Comparison of ENCODE assay signal across 15 cellular contexts in the genomic region with DNA sequence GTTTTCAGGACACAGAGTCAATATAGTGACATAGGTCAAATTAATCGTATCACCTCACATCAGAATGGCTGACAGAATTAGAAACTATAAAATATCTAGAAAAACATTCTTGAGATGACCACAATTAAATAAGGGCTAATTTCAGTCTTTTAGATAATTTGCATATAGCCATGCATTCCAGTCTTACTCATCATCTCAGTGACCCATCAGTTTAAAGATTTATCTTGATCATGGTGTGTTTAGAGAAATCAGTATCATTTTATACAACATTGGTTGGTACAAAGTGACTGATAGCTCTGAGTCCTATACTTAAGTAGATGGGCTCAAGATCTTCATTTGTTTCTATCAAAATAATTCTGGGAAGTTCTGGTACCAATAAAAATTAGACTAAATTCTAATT.
"Had no signal": no experiment of that assay in that cellular context is flagged by ENCODE, and none has a peak within 500 bp of the region (broad histone marks: within the 10 kb centered on the region; RNA-seq: fewer than 3 reads in every experiment).

No MANE protein-coding gene starts in this region.

- H3K27me3 ChIP-seq: suprapubic skin had no signal

- H3K4me3 Mint-ChIP-seq: activated naive CD8-positive, alpha-beta T cell treated with anti-CD3 and anti-CD28 coated beads, Interleukin-2, amount 50 U/mL, for 24 hours; nephron progenitor cell; type B pancreatic cell had no signal

- DNase-seq: activated CD4-positive, alpha-beta T cell treated with anti-CD3 and anti-CD28 coated beads for 4 hours; activated naive CD4-positive, alpha-beta T cell treated with Interleukin-2 at 50 U/mL for 16 hours; activated naive CD8-positive, alpha-beta T cell treated with anti-CD3 and anti-CD28 coated beads, Interleukin-2, amount 50 U/mL, for 24 hours; central memory CD4-positive, alpha-beta T cell; effector memory CD4-positive, alpha-beta T cell; glutamatergic neuron; nephron progenitor cell; psoas muscle; stimulated activated CD4-positive, alpha-beta T cell treated with anti-CD3 and anti-CD28 coated beads, Interleukin-2, amount 100 ng/mL, for 48 hours; stimulated activated naive CD4-positive, alpha-beta T cell treated with Interleukin-2 at 50 U/mL for 16 hours had no signal

- H3K4me1 ChIP-seq: psoas muscle, suprapubic skin had no signal

- H3K27me3 Mint-ChIP-seq: activated naive CD8-positive, alpha-beta T cell treated with anti-CD3 and anti-CD28 coated beads, Interleukin-2, amount 50 U/mL, for 24 hours; type B pancreatic cell had no signal

- H3K27ac Mint-ChIP-seq: activated naive CD8-positive, alpha-beta T cell treated with anti-CD3 and anti-CD28 coated beads, Interleukin-2, amount 50 U/mL, for 24 hours; nephron progenitor cell; T-helper 1 cell treated with Interleukin-12 subunit alpha and Interleukin-12 subunit beta and Interleukin-4 antibody, amounts not matched to agents 30 μg/mL and 1 μg/mL, for 36 hours; type B pancreatic cell had no signal

- H3K4me3 ChIP-seq: coronary artery, psoas muscle, suprapubic skin had no signal

- H3K36me3 ChIP-seq: suprapubic skin had no signal

- H3K36me3 Mint-ChIP-seq: type B pancreatic cell had no signal

- H3K9me3 ChIP-seq: psoas muscle, suprapubic skin had no signal

- H3K9me3 Mint-ChIP-seq: activated naive CD8-positive, alpha-beta T cell treated with anti-CD3 and anti-CD28 coated beads, Interleukin-2, amount 50 U/mL, for 24 hours; nephron progenitor cell; T-helper 1 cell treated with Interleukin-12 subunit alpha and Interleukin-12 subunit beta and Interleukin-4 antibody, amounts not matched to agents 30 μg/mL and 1 μg/mL, for 36 hours; type B pancreatic cell had no signal

- H3K27ac ChIP-seq: coronary artery, epithelial cell of prostate, psoas muscle, suprapubic skin had no signal
